In the genomic region with DNA sequence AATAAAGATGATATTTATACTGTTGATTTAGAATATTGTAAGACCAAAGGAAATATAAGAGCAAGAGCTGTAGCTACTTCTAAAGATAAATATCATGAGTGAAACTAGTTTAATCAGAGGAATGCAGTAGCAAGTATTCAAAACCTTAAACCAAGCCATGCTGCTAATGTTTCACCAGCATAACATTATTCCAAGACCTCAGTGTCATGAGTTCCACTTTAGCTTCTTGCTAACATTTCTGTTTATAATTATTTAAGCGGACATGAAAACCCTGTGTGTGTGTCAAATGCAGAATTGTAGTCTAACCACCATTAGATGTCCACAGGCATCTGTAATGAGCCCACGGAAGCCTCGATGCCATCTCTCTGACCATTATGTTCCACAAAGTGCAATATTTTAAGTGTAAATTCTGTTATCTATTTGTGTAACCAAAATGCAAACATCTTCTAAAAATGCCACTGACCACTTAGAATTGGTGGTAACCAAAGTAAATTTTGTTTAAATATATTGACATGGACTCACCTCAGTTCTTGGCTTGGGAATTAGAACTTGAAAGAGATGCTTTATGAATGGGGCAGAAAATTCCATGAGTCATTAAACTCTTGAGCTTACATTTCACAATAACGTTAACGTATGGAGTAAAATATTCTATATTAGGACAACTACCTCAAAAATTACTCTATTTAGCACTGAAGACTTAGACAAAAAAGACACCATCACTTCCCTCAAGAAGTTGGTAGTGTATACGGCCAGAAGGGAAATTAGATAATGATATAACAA, we compare ENCODE assay signal across 25 cellular contexts.
A peak's percentile ranks its signal among the peaks of the same experiment; 100 is the strongest.
DNase-seq lines count a peak whose midpoint lies in the region; ATAC-seq and TF ChIP-seq lines count a peak whose summit lies in the region.
"Had no signal": no experiment of that assay in that cellular context is flagged by ENCODE, and none has a peak within 500 bp of the region (broad histone marks: within the 10 kb centered on the region; RNA-seq: fewer than 3 reads in every experiment).

No MANE protein-coding gene starts in this region.

- H3K4me3 ChIP-seq in AG10803 (ENCODE audit: low read length): no peak overlapping the region
- no peak overlapping the region for H3K4me3 ChIP-seq in astrocyte of the spinal cord (ENCODE audit: low read depth, low read length)
- H3K4me3 ChIP-seq: A549, heart left ventricle, prostate gland, SK-N-MC, thyroid gland had no signal

- ATAC-seq in Right ventricle myocardium superior (ENCODE audit: poor library complexity): no peak
- ATAC-seq: A549; CD8-positive, alpha-beta T cell; heart left ventricle; T-helper 17 cell had no signal

- no peak for TF ChIP-seq CTCF in AG10803 (conservative IDR thresholded peaks at IDR 0.05; ENCODE audit: low read length)
- TF ChIP-seq CTCF in astrocyte of the spinal cord (IDR thresholded peaks at IDR 0.05; ENCODE audit: low read depth, low read length): no peak
- no peak for TF ChIP-seq CTCF in nephron (IDR thresholded peaks at IDR 0.05; ENCODE audit: unreplicated experiment in 3 of 3)

- POLR2A ChIA-PET in activated CD4-positive, alpha-beta memory T cell treated with anti-CD3 and anti-CD28 coated beads, Interleukin-2, amount 10 ng/mL, durations not matched to agents 7 days and 5 days (lab: Charles Lee): no interaction called here

- intact Hi-C loops in Right ventricle myocardium superior (cut with DNase I): no loop called here

- H3K4me3 Mint-ChIP-seq in nephron: no peak overlapping the region
- no peak overlapping the region for H3K4me3 Mint-ChIP-seq in activated CD4-positive, alpha-beta memory T cell treated with anti-CD3 and anti-CD28 coated beads, Interleukin-2, amount 10 ng/mL, durations not matched to agents 7 days and 5 days
- H3K4me3 Mint-ChIP-seq: activated T-cell treated with anti-CD3 and anti-CD28 coated beads, Interleukin-2, amount 50 U/mL, for 24 hours; B cell; CD8-positive, alpha-beta T cell; stimulated activated naive CD8-positive, alpha-beta T cell treated with anti-CD3 and anti-CD28 coated beads, Interleukin-15, Interleukin-2, amounts not matched to agents 100 ng/mL and 50 ng/mL, for 24 hours; T-helper 17 cell had no signal

- peaks cover 17% of the 10 kb centered on the region for H3K4me1 Mint-ChIP-seq in nephron
- no peaks in the 10 kb centered on the region for H3K4me1 Mint-ChIP-seq in activated CD4-positive, alpha-beta memory T cell treated with anti-CD3 and anti-CD28 coated beads, Interleukin-2, amount 10 ng/mL, durations not matched to agents 7 days and 5 days
- H3K4me1 Mint-ChIP-seq: B cell, T-helper 17 cell had no signal

- peak; percentile 37 for DNase-seq in AG10803 (ENCODE audit: low read depth)
- DNase-seq in NOMO-1 treated with DMSO at 0.1 percent for 48 hours (lab: John Stamatoyannopoulos, UW; ENCODE audit: unreplicated experiment): peak; percentile 56
- peak; percentile 61 for DNase-seq in astrocyte of the spinal cord (ENCODE audit: low read depth, low spot score)
- DNase-seq in Right ventricle myocardium superior: no peak
- no peak for DNase-seq in superior temporal gyrus (ENCODE audit: extremely low spot score)
- no peak for DNase-seq in activated effector memory CD4-positive, alpha-beta T cell treated with Interleukin-2 at 50 U/mL for 16 hours
- no peak for DNase-seq in activated CD4-positive, alpha-beta memory T cell treated with anti-CD3 and anti-CD28 coated beads, Interleukin-2, amount 10 ng/mL, durations not matched to agents 7 days and 5 days
- DNase-seq: activated gamma-delta T cell treated with Interleukin-2 at 50 U/mL for 16 hours; activated T-cell treated with anti-CD3 and anti-CD28 coated beads, Interleukin-2, amount 50 U/mL, for 24 hours; CD8-positive, alpha-beta T cell; effector memory CD4-positive, alpha-beta T cell; heart left ventricle; Karpas-422; NCI-H1048; NCI-H1694; NCI-H524 treated with DMSO at 0.1 percent for 48 hours; NK-92 treated with Interleukin-12 subunit alpha and Interleukin-12 subunit beta, amount 100 ng/mL, for 24 hours; T-helper 17 cell; thyroid gland had no signal

- peaks cover 8% of the 10 kb centered on the region for H3K36me3 Mint-ChIP-seq in nephron (ENCODE audit: low read depth)
- no peaks in the 10 kb centered on the region for H3K36me3 Mint-ChIP-seq in activated CD4-positive, alpha-beta memory T cell treated with anti-CD3 and anti-CD28 coated beads, Interleukin-2, amount 10 ng/mL, durations not matched to agents 7 days and 5 days (ENCODE audit: low read depth)
- H3K36me3 Mint-ChIP-seq: CD8-positive, alpha-beta T cell had no signal

- H3K9me3 Mint-ChIP-seq in nephron: peaks cover 25% of the 10 kb centered on the region
- no peaks in the 10 kb centered on the region for H3K9me3 Mint-ChIP-seq in activated CD4-positive, alpha-beta memory T cell treated with anti-CD3 and anti-CD28 coated beads, Interleukin-2, amount 10 ng/mL, durations not matched to agents 7 days and 5 days
- H3K9me3 Mint-ChIP-seq: stimulated activated naive CD8-positive, alpha-beta T cell treated with anti-CD3 and anti-CD28 coated beads, Interleukin-15, Interleukin-2, amounts not matched to agents 100 ng/mL and 50 ng/mL, for 24 hours had no signal

- in situ Hi-C loops in astrocyte of the spinal cord (cut with HindIII; ENCODE audit: low sequenced_read_pairs): no loop called here

- H3K27ac Mint-ChIP-seq in nephron: peak overlapping the region; percentile 71 to 90 (median 83)
- no peak overlapping the region for H3K27ac Mint-ChIP-seq in activated CD4-positive, alpha-beta memory T cell treated with anti-CD3 and anti-CD28 coated beads, Interleukin-2, amount 10 ng/mL, durations not matched to agents 7 days and 5 days
- H3K27ac Mint-ChIP-seq: activated T-cell treated with anti-CD3 and anti-CD28 coated beads, Interleukin-2, amount 50 U/mL, for 24 hours; B cell; CD8-positive, alpha-beta T cell; stimulated activated naive CD8-positive, alpha-beta T cell treated with anti-CD3 and anti-CD28 coated beads, Interleukin-15, Interleukin-2, amounts not matched to agents 100 ng/mL and 50 ng/mL, for 24 hours; T-helper 17 cell had no signal

- no peaks in the 10 kb centered on the region for H3K27me3 Mint-ChIP-seq in nephron (ENCODE audit: low read depth)
- H3K27me3 Mint-ChIP-seq in activated CD4-positive, alpha-beta memory T cell treated with anti-CD3 and anti-CD28 coated beads, Interleukin-2, amount 10 ng/mL, durations not matched to agents 7 days and 5 days: no peaks in the 10 kb centered on the region
- H3K27me3 Mint-ChIP-seq: activated T-cell treated with anti-CD3 and anti-CD28 coated beads, Interleukin-2, amount 50 U/mL, for 24 hours; B cell; stimulated activated naive CD8-positive, alpha-beta T cell treated with anti-CD3 and anti-CD28 coated beads, Interleukin-15, Interleukin-2, amounts not matched to agents 100 ng/mL and 50 ng/mL, for 24 hours; T-helper 17 cell had no signal

- CTCF ChIA-PET in activated CD4-positive, alpha-beta memory T cell treated with anti-CD3 and anti-CD28 coated beads, Interleukin-2, amount 10 ng/mL, durations not matched to agents 7 days and 5 days (lab: Charles Lee): no interaction called here

Comparison
In these comparisons a context has a peak if more than half of its experiments do, and no peak if none do; other contexts are left out.
1. DNase-seq: peak in AG10803 (single experiment), NOMO-1 treated with DMSO at 0.1 percent for 48 hours (single experiment) and astrocyte of the spinal cord (single experiment); none in Right ventricle myocardium superior (single experiment), superior temporal gyrus (single experiment), activated effector memory CD4-positive, alpha-beta T cell treated with Interleukin-2 at 50 U/mL for 16 hours (single experiment) and activated CD4-positive, alpha-beta memory T cell treated with anti-CD3 and anti-CD28 coated beads, Interleukin-2, amount 10 ng/mL, durations not matched to agents 7 days and 5 days (single experiment).